Comparison of ENCODE assay signal across 10 cellular contexts in the genomic region with DNA sequence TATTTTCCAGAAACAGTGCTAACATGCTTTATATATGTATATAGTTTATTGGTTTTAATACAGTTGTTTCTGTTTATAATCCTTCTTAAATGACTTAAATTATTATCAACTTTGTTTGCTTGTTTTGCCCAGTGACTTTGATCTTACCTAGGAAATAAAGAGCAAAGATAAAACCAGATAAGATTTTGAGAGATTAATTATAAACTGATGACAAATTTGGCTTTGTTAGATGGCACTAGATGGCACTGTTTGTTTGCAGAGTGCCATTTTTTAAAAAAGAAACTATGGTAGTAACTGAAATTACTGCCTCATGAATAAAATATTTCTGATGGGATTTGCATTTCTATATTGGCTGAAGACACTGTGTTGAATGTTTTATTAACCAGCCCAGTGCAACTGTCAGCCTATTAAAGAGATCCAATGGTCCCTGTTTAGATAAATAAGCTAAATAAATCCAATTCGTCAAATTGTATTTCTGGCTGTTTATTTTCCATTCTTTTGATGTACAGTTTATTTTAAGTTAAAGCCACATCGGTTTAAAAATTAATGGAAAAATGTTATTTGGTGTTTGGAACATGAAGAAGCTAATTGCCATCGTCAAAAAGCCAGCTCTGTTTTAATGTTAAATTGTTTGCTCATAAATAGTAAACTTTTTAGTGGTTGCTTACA. TPM values are rescaled to one million over a fixed set of nuclear protein-coding genes. Genes with fewer than 3 reads are reported as not detected.
DNase-seq lines count a peak whose midpoint lies in the region; ATAC-seq, FAIRE-seq and TF ChIP-seq lines count a peak whose summit lies in the region.
"Had no signal": no experiment of that assay in that cellular context is flagged by ENCODE, and none has a peak within 500 bp of the region (broad histone marks: within the 10 kb centered on the region; RNA-seq: fewer than 3 reads in every experiment).

No MANE protein-coding gene starts in this region.

- H3K9me3 ChIP-seq in GM23248 (ENCODE audit: low read depth) (no peaks in the 10 kb centered on the region), WERI-Rb-1 (ENCODE audit: severe bottlenecking) (no peaks in the 10 kb centered on the region), kidney (ENCODE audit: control insufficient read depth in 1 of 2, low read length in 2 of 2) (no peaks in the 10 kb centered on the region)

- FAIRE-seq in kidney (lab: Jason Lieb, UNC), result peak; percentile 11

- H3K36me3 ChIP-seq in GM23248 (ENCODE audit: low read depth) (no peaks in the 10 kb centered on the region), WERI-Rb-1 (no peaks in the 10 kb centered on the region), kidney (ENCODE audit: control insufficient read depth in 1 of 2, insufficient read depth in 2 of 2, low read length in 2 of 2) (no peaks in the 10 kb centered on the region)

- 0 out of 2 replicates have a peak, but pooled peaks cover 5% of the 10 kb centered on the region for H3F3A ChIP-seq in GM23248 (ENCODE audit: insufficient read depth)

- H3K79me2 ChIP-seq in GM23248 (ENCODE audit: insufficient read depth), result peaks cover 42% of the 10 kb centered on the region

- H3K9ac ChIP-seq in GM23248, result peak overlapping the region; percentile 26; the same call in 1 of the 2 replicates
- H3K9ac ChIP-seq in kidney (ENCODE audit: low read length in 2 of 2), result no peak overlapping the region

- WGBS in GM23248 (ENCODE audit: low coverage in 1 of 2, low lambda C conversion rate in 2 of 2, missing lambda C conversion rate in 2 of 2), 2 experiments, result 29 to 32% methylated on average over 3 of the region's 3 CpGs

- peak overlapping the region; percentile 65 for H3K4me2 ChIP-seq in GM23248 (ENCODE audit: unreplicated experiment)

- TF ChIP-seq CTCF in WERI-Rb-1 (IDR thresholded peaks at IDR 0.05; ENCODE audit: low read depth, low read length) (0 out of 2 replicates have a peak, but pooled peaks have one; percentile 6), kidney (IDR thresholded peaks at IDR 0.05; ENCODE audit: borderline replicate concordance, extremely low read depth, insufficient read depth) (peak; percentile 45)

- in situ Hi-C loops in GM23248 (cut with MboI), result no loop called here

- no peak overlapping the region for H3K27ac ChIP-seq in GM23248
- no peak overlapping the region for H3K27ac ChIP-seq in WERI-Rb-1
- no peak overlapping the region for H3K27ac ChIP-seq in kidney (ENCODE audit: low read depth in 2 of 2, low read length in 2 of 2)

- H3K4me3 ChIP-seq in GM23248, result peak overlapping the region; percentile 39
- no peak overlapping the region for H3K4me3 ChIP-seq in WERI-Rb-1 (ENCODE audit: low read depth, low read length)
- no peak overlapping the region for H3K4me3 ChIP-seq in kidney (ENCODE audit: low read length in 2 of 2)

- H2AFZ ChIP-seq in GM23248, result 0 out of 2 replicates have a peak overlapping the region, but pooled peaks have one; percentile 3

- intact Hi-C loops in kidney (cut with DNase I), result no loop called here

- ATAC-seq in GM18858 (IDR thresholded peaks at IDR 0.05; ENCODE audit: unreplicated experiment) (no peak), GM21723 (IDR thresholded peaks at IDR 0.05; ENCODE audit: unreplicated experiment) (no peak), GM19035 (IDR thresholded peaks at IDR 0.05; ENCODE audit: unreplicated experiment) (no peak)
- ATAC-seq: naive thymus-derived CD4-positive, alpha-beta T cell had no signal

- DNase-seq in AG08395 (ENCODE audit: low spot score), result peak; percentile 26
- peak; percentile 63 for DNase-seq in GM23248
- no peak for DNase-seq in WERI-Rb-1
- no peak for DNase-seq in kidney
- no peak for DNase-seq in epidermal melanocyte (ENCODE audit: insufficient read length, low spot score)
- DNase-seq: T-helper 1 cell had no signal

- no peaks in the 10 kb centered on the region for H3K27me3 ChIP-seq in GM23248 (replicated peaks; ENCODE audit: insufficient read depth)
- H3K27me3 ChIP-seq in WERI-Rb-1 (ENCODE audit: insufficient read depth, low read depth, severe bottlenecking), result no peaks in the 10 kb centered on the region

- no peaks in the 10 kb centered on the region for H3K9me2 ChIP-seq in GM23248 (ENCODE audit: insufficient read depth)

- H4K20me1 ChIP-seq in GM23248 (ENCODE audit: insufficient read depth), result no peaks in the 10 kb centered on the region

- peaks cover 12% of the 10 kb centered on the region for H3K4me1 ChIP-seq in GM23248 (ENCODE audit: insufficient read depth)
- H3K4me1 ChIP-seq in kidney (ENCODE audit: control insufficient read depth in 1 of 2, insufficient read depth in 1 of 2, low read depth in 1 of 2, low read length in 2 of 2), result no peaks in the 10 kb centered on the region

RNA-seq across cellular contexts. Expression of gene VTI1A, which starts 28.7 kb away (rescaled TPM):
- 21.6 and 27.2 TPM in 2 replicates for total RNA-seq in GM23248 (2014; rRNA removed; shearing (Covaris generic))
- 25.3 and 26.4 TPM in 2 replicates for polyA plus RNA-seq in GM23248 (2016; fragmentation: Nextera tagmentation; extraction: Ambion mirVana)
- total RNA-seq in kidney, result 41.8 TPM
- 9.2 TPM for polyA plus RNA-seq in kidney (ENCODE audit: insufficient read depth, low read depth, low replicate concordance)

RNA-seq across cellular contexts. Expression of gene ZDHHC6, which starts 29.0 kb away (rescaled TPM):
- 23.6 and 30.4 TPM in 2 replicates for total RNA-seq in GM23248 (2014; rRNA removed; shearing (Covaris generic))
- polyA plus RNA-seq in GM23248 (2016; fragmentation: Nextera tagmentation; extraction: Ambion mirVana) (44.0 and 47.1 TPM in 2 replicates), kidney (ENCODE audit: insufficient read depth, low read depth, low replicate concordance) (73.8 TPM)
- 37.5 TPM for total RNA-seq in kidney

Comparison
In these comparisons a context has a peak if more than half of its experiments do, and no peak if none do; other contexts are left out.
1. DNase-seq: peak in AG08395 (single experiment) and GM23248 (single experiment); none in WERI-Rb-1 (single experiment), kidney (single experiment) and epidermal melanocyte (single experiment).